Comparison of ENCODE assay signal across 14 cellular contexts in the genomic region with DNA sequence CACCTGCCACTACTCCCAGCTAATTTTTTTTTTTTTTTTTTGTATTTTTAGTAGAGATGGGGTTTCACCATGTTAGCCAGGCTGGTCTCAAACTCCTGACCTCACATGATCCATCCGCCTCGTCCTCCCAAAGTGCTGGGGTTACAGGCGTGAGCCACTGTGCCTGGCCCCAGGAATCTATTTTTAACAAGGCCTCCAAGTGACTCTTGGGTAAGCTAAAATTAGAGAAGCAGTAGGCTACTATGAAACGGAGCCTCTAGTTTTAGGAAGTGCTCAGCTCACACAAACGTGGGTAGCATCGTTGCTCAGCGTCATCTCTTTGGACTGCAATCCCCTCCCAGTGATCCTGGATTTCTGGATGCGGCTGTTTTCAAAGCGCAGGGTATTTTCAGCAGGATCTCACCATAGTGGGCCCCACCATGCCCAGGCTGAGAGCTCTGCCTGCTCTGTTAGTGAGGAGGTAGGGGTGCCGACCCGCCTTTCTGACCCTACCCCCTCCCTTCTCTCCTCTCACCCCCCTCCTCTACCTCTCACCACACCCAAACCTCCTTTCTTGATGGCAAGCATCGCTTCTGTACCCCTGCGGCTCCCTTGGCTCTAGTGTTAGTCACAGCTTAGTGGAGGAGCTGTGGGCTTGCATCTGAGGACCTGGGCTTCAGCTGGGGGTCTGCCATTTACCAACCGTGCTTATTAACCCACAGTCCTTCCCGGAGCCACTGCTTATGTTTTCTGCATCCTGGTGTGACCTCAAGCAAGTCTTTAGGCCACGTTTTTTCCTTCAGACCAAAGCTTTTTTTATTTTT. TPM values are rescaled to one million over a fixed set of nuclear protein-coding genes. Genes with fewer than 3 reads are reported as not detected.
DNase-seq lines count a peak whose midpoint lies in the region; ATAC-seq lines count a peak whose summit lies in the region.
"Had no signal": no experiment of that assay in that cellular context is flagged by ENCODE, and none has a peak within 500 bp of the region (broad histone marks: within the 10 kb centered on the region; RNA-seq: fewer than 3 reads in every experiment).

No MANE protein-coding gene starts in this region.

- H3K27me3 Mint-ChIP-seq in naive thymus-derived CD4-positive, alpha-beta T cell: peaks cover 4 to 45% (median 17%) of the 10 kb centered on the region in 5 donors

- no peak overlapping the region for H3K27ac ChIP-seq in naive thymus-derived CD4-positive, alpha-beta T cell (ENCODE audit: low read depth, low read length)
- H3K27ac ChIP-seq: neural progenitor cell had no signal

- no peaks in the 10 kb centered on the region for H3K9me3 ChIP-seq in naive thymus-derived CD4-positive, alpha-beta T cell (ENCODE audit: control insufficient read depth in 2 of 3, low read length in 3 of 3)

- peaks cover 0 to 7% (median 5%) of the 10 kb centered on the region in 7 donors for H3K4me1 Mint-ChIP-seq in naive thymus-derived CD4-positive, alpha-beta T cell
- H3K4me1 Mint-ChIP-seq: neural progenitor cell had no signal

- peak overlapping the region in 5 of 10 donors; percentile 22 to 76 (median 72) for H3K4me3 Mint-ChIP-seq in naive thymus-derived CD4-positive, alpha-beta T cell

- ATAC-seq in naive thymus-derived CD4-positive, alpha-beta T cell: peak; percentile 17
- ATAC-seq in HG02981 (IDR thresholded peaks at IDR 0.05; ENCODE audit: unreplicated experiment): no peak

- no peak overlapping the region for H3K27ac Mint-ChIP-seq in naive thymus-derived CD4-positive, alpha-beta T cell
- H3K27ac Mint-ChIP-seq: activated T-helper 2 cell treated with anti-CD3 and anti-CD28 coated beads, Interferon-gamma antibody, Interleukin-2, Interleukin-4, amounts not matched to agents 10 μg/mL and 5 μg/mL and 100 μg/mL, durations not matched to agents 14 hours and 24 hours and 36 hours; neural progenitor cell; T-helper 1 cell treated with Interleukin-12 subunit alpha and Interleukin-12 subunit beta and Interleukin-4 antibody, amounts not matched to agents 30 μg/mL and 1 μg/mL, for 36 hours had no signal

- no peak overlapping the region for H3K4me3 ChIP-seq in naive thymus-derived CD4-positive, alpha-beta T cell (ENCODE audit: low read length)

- CTCF ChIA-PET in naive thymus-derived CD4-positive, alpha-beta T cell (lab: Charles Lee): interaction anchor here (0.5 kb wide), 1 partner anchor 180 kb away, joined by 3 read pairs; no protein-coding TSS in a partner anchor

- H3K4me1 ChIP-seq in naive thymus-derived CD4-positive, alpha-beta T cell (ENCODE audit: control insufficient read depth in 2 of 2, insufficient read depth in 2 of 2, low read length in 2 of 2): peaks cover 0 to 3% of the 10 kb centered on the region in 2 donors

- peak; percentile 24 for DNase-seq in D341Med (ENCODE audit: low spot score)
- peak; percentile 83 to 99 for DNase-seq in NOMO-1 (lab: John Stamatoyannopoulos, UW; ENCODE audit: unreplicated experiment in 2 of 2)
- DNase-seq in ecto neural progenitor cell (ENCODE audit: low spot score): peak; percentile 36
- DNase-seq in naive thymus-derived CD4-positive, alpha-beta T cell: no peak
- no peak for DNase-seq in activated CD8-positive, alpha-beta memory T cell treated with anti-CD3 and anti-CD28 coated beads for 24 hours
- DNase-seq in mucosa of gallbladder (ENCODE audit: low spot score): no peak
- no peak for DNase-seq in HT-29 (ENCODE audit: low spot score)
- DNase-seq: GF-D8, NCI-H187 had no signal

- H3K36me3 ChIP-seq in naive thymus-derived CD4-positive, alpha-beta T cell (ENCODE audit: control insufficient read depth in 2 of 3, insufficient read depth in 3 of 3, low read length in 3 of 3): no peaks in the 10 kb centered on the region
- H3K36me3 ChIP-seq: neural progenitor cell had no signal

- H3K9me3 Mint-ChIP-seq in naive thymus-derived CD4-positive, alpha-beta T cell: no peaks in the 10 kb centered on the region
- H3K9me3 Mint-ChIP-seq: activated T-helper 2 cell treated with anti-CD3 and anti-CD28 coated beads, Interferon-gamma antibody, Interleukin-2, Interleukin-4, amounts not matched to agents 10 μg/mL and 5 μg/mL and 100 μg/mL, durations not matched to agents 14 hours and 24 hours and 36 hours; neural progenitor cell; T-helper 1 cell treated with Interleukin-12 subunit alpha and Interleukin-12 subunit beta and Interleukin-4 antibody, amounts not matched to agents 30 μg/mL and 1 μg/mL, for 36 hours had no signal

- intact Hi-C loops in naive thymus-derived CD4-positive, alpha-beta T cell (cut with micrococcal nuclease): loop anchor here in 1 of 2 donors (2.0 to 5.0 kb wide), 2 partner anchors 34 to 36 kb away; no protein-coding TSS in a partner anchor

- peaks cover 4 to 6% of the 10 kb centered on the region in 2 donors for H3K27me3 ChIP-seq in naive thymus-derived CD4-positive, alpha-beta T cell (ENCODE audit: control insufficient read depth in 2 of 2, insufficient read depth in 2 of 2, low read length in 2 of 2)

- POLR2A ChIA-PET in naive thymus-derived CD4-positive, alpha-beta T cell (lab: Charles Lee): interaction anchor here (1.0 to 1.5 kb wide), 2 partner anchors 8 to 15 kb away, joined by 3 to 4 read pairs; no protein-coding TSS in a partner anchor

- H3K36me3 Mint-ChIP-seq in naive thymus-derived CD4-positive, alpha-beta T cell: peaks cover 0 to 3% (median 0%) of the 10 kb centered on the region in 5 donors
- H3K36me3 Mint-ChIP-seq: brain, neural progenitor cell had no signal

RNA-seq across cellular contexts. Expression of a gene that starts 34.2 kb away (rescaled TPM):
- under 1 TPM in 3 of 5 experiments, not detected in 2; 0.05 to 0.17 (median 0.08) TPM for total RNA-seq in naive thymus-derived CD4-positive, alpha-beta T cell
- under 1 TPM in 1 of 2 donors, not detected in 1; 0.06 TPM for polyA plus RNA-seq in naive thymus-derived CD4-positive, alpha-beta T cell
- total RNA-seq in mucosa of gallbladder: 1.7 TPM
- 0.29 and 0.43 TPM in 2 replicates for total RNA-seq in HT-29 (2014; rRNA removed; shearing (Covaris generic))

Comparison
In these comparisons a context has a peak if more than half of its experiments do, and no peak if none do; other contexts are left out.
1. DNase-seq: peak in D341Med (single experiment), NOMO-1 (2 of 2) and ecto neural progenitor cell (single experiment); none in naive thymus-derived CD4-positive, alpha-beta T cell (0 of 9), activated CD8-positive, alpha-beta memory T cell treated with anti-CD3 and anti-CD28 coated beads for 24 hours (single experiment), mucosa of gallbladder (single experiment) and HT-29 (single experiment).